ENCODE assay signal across 19 cellular contexts in the genomic region with DNA sequence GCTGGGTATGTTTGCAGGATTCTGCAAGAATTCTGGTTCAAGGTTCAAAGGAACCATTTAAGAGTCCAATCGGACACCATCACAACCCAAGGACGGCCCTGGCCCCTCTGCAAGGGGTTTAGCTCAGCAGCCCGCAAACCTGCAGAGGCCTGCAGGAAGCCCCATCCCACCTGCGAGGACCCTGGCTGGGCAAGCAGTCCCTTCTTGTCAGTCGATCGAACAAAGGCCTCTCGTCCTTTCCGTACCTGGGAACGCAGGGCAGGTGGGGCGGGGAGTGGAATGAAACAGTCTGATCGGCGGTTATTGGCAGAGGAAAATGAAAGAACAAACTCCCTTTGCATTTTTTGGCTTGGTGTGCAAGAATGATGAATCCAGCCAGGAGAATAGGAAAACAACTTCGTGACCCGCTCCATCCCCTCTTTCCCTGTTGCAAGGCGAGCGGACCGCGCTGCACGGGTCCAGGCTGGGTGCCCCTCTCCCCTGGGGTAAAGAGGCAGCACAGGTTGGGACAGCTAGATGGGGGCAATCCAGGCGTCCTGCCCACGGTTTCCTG.
DNase-seq lines count a peak whose midpoint lies in the region; ATAC-seq, FAIRE-seq and TF ChIP-seq lines count a peak whose summit lies in the region.
"Had no signal": no experiment of that assay in that cellular context is flagged by ENCODE, and none has a peak within 500 bp of the region (broad histone marks: within the 10 kb centered on the region; RNA-seq: fewer than 3 reads in every experiment).

No MANE protein-coding gene starts in this region.

- no peak overlapping the region for H2AK5ac ChIP-seq in H1 (ENCODE audit: low read depth, low read length)

- no peak overlapping the region for H3K27ac Mint-ChIP-seq in neural progenitor cell
- H3K27ac Mint-ChIP-seq: CD8-positive, alpha-beta T cell had no signal

- H4K8ac ChIP-seq in H1 (ENCODE audit: extremely low read depth, insufficient read depth, low read length): no peak overlapping the region

- H3K36me3 ChIP-seq in BLaER1 (no peaks in the 10 kb centered on the region), HUES48 (ENCODE audit: control insufficient read depth, insufficient read depth, low read length) (no peaks in the 10 kb centered on the region), H1 (ENCODE audit: control insufficient read depth in 2 of 4, insufficient read depth in 4 of 4, low read length in 3 of 4) (peaks cover 0 to 8% (median 0%) of the 10 kb centered on the region in 4 experiments; a peak in 1 of 8 replicates), neural progenitor cell (no peaks in the 10 kb centered on the region)

- peak overlapping the region; percentile 9; the same call in 1 of the 2 replicates for H2BK5ac ChIP-seq in H1 (ENCODE audit: low read depth, low read length)

- TF ChIP-seq POLR2A in H1 (IDR thresholded peaks at IDR 0.05; ENCODE audit: control extremely low read depth in 1 of 2, low read depth in 2 of 2, low read length in 2 of 2): no peak

- H3K18ac ChIP-seq in H1 (ENCODE audit: extremely low read depth, low read length): no peak overlapping the region

- no peak for FAIRE-seq in H1 (lab: Jason Lieb, UNC)
- FAIRE-seq: D721Med, H54 had no signal

- H3K79me1 ChIP-seq in H1 (ENCODE audit: low read depth, low read length): no peaks in the 10 kb centered on the region

- H3K36me3 Mint-ChIP-seq in neural progenitor cell: peaks cover 1% of the 10 kb centered on the region
- H3K36me3 Mint-ChIP-seq: CD8-positive, alpha-beta T cell had no signal

- no peak overlapping the region for H4K5ac ChIP-seq in H1 (ENCODE audit: insufficient read length, low read depth, low read length)

- peaks cover 65% of the 10 kb centered on the region for H3K27me3 Mint-ChIP-seq in neural progenitor cell (ENCODE audit: insufficient read depth, low read depth)

- peaks cover 7% of the 10 kb centered on the region for H3F3A ChIP-seq in neural progenitor cell (ENCODE audit: low read depth)

- peak overlapping the region; percentile 96 for H3K4me2 ChIP-seq in BLaER1
- peak overlapping the region; percentile 64 to 80 for H3K4me2 ChIP-seq in H1 (ENCODE audit: insufficient read depth in 1 of 2, low read depth in 2 of 2, low read length in 2 of 2)
- peak overlapping the region; percentile 54 for H3K4me2 ChIP-seq in neural progenitor cell

- no peak for TF ChIP-seq CTCF in H1 (IDR thresholded peaks at IDR 0.05; ENCODE audit: control extremely low read depth in 1 of 3, insufficient read depth in 1 of 3, low read depth in 1 of 3, low read length in 3 of 3)
- no peak for TF ChIP-seq CTCF in neural progenitor cell (IDR thresholded peaks at IDR 0.05)

- peaks cover 8% of the 10 kb centered on the region for H3K9me3 Mint-ChIP-seq in neural progenitor cell
- H3K9me3 Mint-ChIP-seq: CD8-positive, alpha-beta T cell had no signal

- no peak for TF ChIP-seq RAD21 in H1 (IDR thresholded peaks at IDR 0.05 in 1 of 2, conservative IDR thresholded peaks at IDR 0.05 in 1 of 2; ENCODE audit: low read depth in 2 of 2, low read length in 2 of 2)

- H2BK12ac ChIP-seq in H1 (ENCODE audit: low read depth, low read length): no peak overlapping the region

- WGBS in H1 (ENCODE audit: extremely low coverage in 1 of 2, insufficient coverage in 1 of 2, insufficient read length in 1 of 2, insufficient replicate concordance in 2 of 2, low coverage in 1 of 2, low lambda C conversion rate in 2 of 2, missing lambda C conversion rate in 1 of 2), 2 experiments: 7% methylated on average over 21 of the region's 21 CpGs; no CpG with 5 or more reads in 1 of the 2 experiments

- ATAC-seq in GM19351 (IDR thresholded peaks at IDR 0.05; ENCODE audit: unreplicated experiment) (no peak), GM21381 (IDR thresholded peaks at IDR 0.05; ENCODE audit: unreplicated experiment) (no peak)
- ATAC-seq: CD8-positive, alpha-beta T cell had no signal

- no peak for TF ChIP-seq EP300 in H1 (IDR thresholded peaks at IDR 0.05; ENCODE audit: borderline replicate concordance in 1 of 2, low read depth in 2 of 2, low read length in 2 of 2)

- peaks cover 32% of the 10 kb centered on the region for H3K4me1 Mint-ChIP-seq in neural progenitor cell

- peak overlapping the region; percentile 62 for H3K4me3 ChIP-seq in BLaER1
- H3K4me3 ChIP-seq in HUES48 (ENCODE audit: low read depth, low read length): peak overlapping the region; percentile 40; the same call in 1 of the 2 replicates
- peak overlapping the region; percentile 22 to 43 (median 30); a peak in 5 of 8 replicates for H3K4me3 ChIP-seq in H1 (ENCODE audit: extremely low read depth in 1 of 4, insufficient read depth in 2 of 4, low read depth in 3 of 4, low read length in 4 of 4)
- H3K4me3 ChIP-seq in neural progenitor cell: no peak overlapping the region

- H3K9ac ChIP-seq in BLaER1 (peak overlapping the region; percentile 74), HUES48 (ENCODE audit: low read depth, low read length) (no peak overlapping the region), H1 (replicated peaks in 1 of 4; ENCODE audit: extremely low read depth in 1 of 4, low read depth in 3 of 4, low read length in 3 of 4) (no peak overlapping the region), neural progenitor cell (no peak overlapping the region)

- H3K23me2 ChIP-seq in H1 (ENCODE audit: low read depth, low read length): peaks cover 4% of the 10 kb centered on the region; the same call in 1 of the 2 replicates

- H4K20me1 ChIP-seq in BLaER1: peaks cover 39% of the 10 kb centered on the region
- H4K20me1 ChIP-seq in H1 (replicated peaks in 1 of 2; ENCODE audit: control insufficient read depth in 1 of 2, insufficient read depth in 2 of 2, low read length in 2 of 2): peaks cover 21 to 27% of the 10 kb centered on the region in 2 experiments
- peaks cover 61% of the 10 kb centered on the region for H4K20me1 ChIP-seq in neural progenitor cell (ENCODE audit: low read depth)

- H3K79me2 ChIP-seq in H1 (ENCODE audit: control insufficient read depth in 1 of 2, insufficient read depth in 2 of 2, low read length in 2 of 2): no peaks in the 10 kb centered on the region
- H3K79me2 ChIP-seq in neural progenitor cell (ENCODE audit: low read depth): no peaks in the 10 kb centered on the region

- H3K27me3 ChIP-seq in BLaER1 (peaks cover 63% of the 10 kb centered on the region), HUES48 (ENCODE audit: control insufficient read depth, insufficient read depth, low read length) (peaks cover 81% of the 10 kb centered on the region), H1 (replicated peaks in 1 of 4; ENCODE audit: control insufficient read depth in 3 of 4, extremely low read depth in 1 of 4, insufficient read depth in 3 of 4, low read length in 3 of 4) (peaks cover 62 to 80% (median 79%) of the 10 kb centered on the region in 4 experiments), neural progenitor cell (peaks cover 82% of the 10 kb centered on the region)

- CTCF ChIA-PET in H1 (lab: Charles Lee; ENCODE audit: partially characterized antibody): interaction anchor here (0.9 to 2.9 kb wide), 6 partner anchors 9 to 95 kb away, joined by 3 to 9 read pairs (median 4); no protein-coding TSS in a partner anchor

- H4K91ac ChIP-seq in H1 (replicated peaks; ENCODE audit: insufficient read length, low read length): no peak overlapping the region

- peaks cover 80% of the 10 kb centered on the region for H3K4me1 ChIP-seq in BLaER1
- H3K4me1 ChIP-seq in HUES48 (ENCODE audit: control insufficient read depth, insufficient read depth, low read length): 0 out of 2 replicates have a peak, but pooled peaks cover 7% of the 10 kb centered on the region
- H3K4me1 ChIP-seq in H1 (replicated peaks in 1 of 4; ENCODE audit: control insufficient read depth in 3 of 4, insufficient read depth in 4 of 4, low read length in 3 of 4): peaks cover 0 to 26% (median 14%) of the 10 kb centered on the region in 4 experiments; a peak in 6 of 7 replicates
- peaks cover 13% of the 10 kb centered on the region for H3K4me1 ChIP-seq in neural progenitor cell

- H2AFZ ChIP-seq in H1 (ENCODE audit: low read length) (no peak overlapping the region), neural progenitor cell (replicated peaks) (no peak overlapping the region)

- H3K9me3 ChIP-seq in BLaER1: no peaks in the 10 kb centered on the region
- H3K9me3 ChIP-seq in HUES48 (ENCODE audit: control insufficient read depth, insufficient read depth, low read length): no peaks in the 10 kb centered on the region
- peaks cover 0 to 5% of the 10 kb centered on the region in 2 experiments; a peak in 2 of 4 replicates for H3K9me3 ChIP-seq in H1 (ENCODE audit: insufficient read depth in 2 of 2, low read depth in 1 of 2, low read length in 1 of 2)
- H3K9me3 ChIP-seq in neural progenitor cell (ENCODE audit: low read depth): no peaks in the 10 kb centered on the region

- no peak overlapping the region for H2BK120ac ChIP-seq in H1 (replicated peaks; ENCODE audit: low read depth, low read length)

- H3K14ac ChIP-seq in H1 (ENCODE audit: insufficient read length): no peak overlapping the region

- H3K4ac ChIP-seq in H1 (replicated peaks; ENCODE audit: insufficient read length, low read depth, low read length): no peak overlapping the region

- peak overlapping the region; percentile 80 for H3K27ac ChIP-seq in BLaER1
- H3K27ac ChIP-seq in HUES48 (ENCODE audit: low read depth, low read length): no peak overlapping the region
- H3K27ac ChIP-seq in H1 (ENCODE audit: low read depth, low read length): no peak overlapping the region
- H3K27ac ChIP-seq in neural progenitor cell: no peak overlapping the region

- H2BK15ac ChIP-seq in H1 (ENCODE audit: low read length): no peak overlapping the region

- DNase-seq in H1 (ENCODE audit: low read depth in 1 of 2, low spot score in 2 of 2) (peak in 1 of 2 experiments; percentile 64), neural progenitor cell (ENCODE audit: low spot score) (no peak), epidermal melanocyte (ENCODE audit: insufficient read length, low spot score) (no peak), hypothalamus (lab: John Stamatoyannopoulos, UW) (no peak)
- DNase-seq: AML-193; CD8-positive, alpha-beta T cell; DND-41; GF-D8; NCI-H1436 treated with DMSO at 0.1 percent for 48 hours; NCI-H2081 treated with DMSO at 0.1 percent for 48 hours; NCI-H524 treated with DMSO at 0.1 percent for 48 hours; OCI-M1; RPMI8226 had no signal

- POLR2A ChIA-PET in H1 (lab: Charles Lee; ENCODE audit: partially characterized antibody): interaction anchor here (1.0 to 1.8 kb wide), 2 partner anchors 77 to 85 kb away, joined by 5 to 6 read pairs; no protein-coding TSS in a partner anchor

- no peak overlapping the region for H3K23ac ChIP-seq in H1 (ENCODE audit: insufficient read length)

- H3K56ac ChIP-seq in H1 (replicated peaks; ENCODE audit: insufficient read length, low read depth, low read length): no peak overlapping the region

- no peak overlapping the region for H2BK20ac ChIP-seq in H1 (ENCODE audit: low read length)

- peak overlapping the region; percentile 50 for H3K4me3 Mint-ChIP-seq in neural progenitor cell
- H3K4me3 Mint-ChIP-seq: CD8-positive, alpha-beta T cell had no signal

TF ChIP-seq in H1, 55 proteins besides CTCF, POLR2A, EP300 and RAD21:
- TF ChIP-seq, protein P1, sequence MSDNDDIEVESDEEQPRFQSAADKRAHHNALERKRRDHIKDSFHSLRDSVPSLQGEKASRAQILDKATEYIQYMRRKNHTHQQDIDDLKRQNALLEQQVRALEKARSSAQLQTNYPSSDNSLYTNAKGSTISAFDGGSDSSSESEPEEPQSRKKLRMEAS (IDR thresholded peaks at IDR 0.05): no peak
- TF ChIP-seq CBX8 (IDR thresholded peaks at IDR 0.05; ENCODE audit: borderline replicate concordance, low read depth, low read length): peak; percentile 84
